ENCODE assay signal across 8 cellular contexts in genomic region chrX:18886344-18887161, GRCh38.
A peak's percentile ranks its signal among the peaks of the same experiment; 100 is the strongest.
DNase-seq lines count a peak whose midpoint lies in the region; ATAC-seq and TF ChIP-seq lines count a peak whose summit lies in the region.

No MANE protein-coding gene starts in this region.

- no peak overlapping the region for H3K4me3 ChIP-seq in SK-N-SH (ENCODE audit: low read depth in 2 of 2, low read length in 1 of 2)
- H3K4me3 ChIP-seq in right cardiac atrium (ENCODE audit: low read length) = peak overlapping the region; percentile 28

- DNase-seq in Daoy (ENCODE audit: low read depth) (peak; percentile 62), HPDE6-E6E7 (ENCODE audit: extremely low spot score) (peak; percentile 47), SK-N-SH (peak; percentile 62), right cardiac atrium (peak; percentile 85 to 90 (median 88)), retina (peak; percentile 74), NCI-H2227 (lab: John Stamatoyannopoulos, UW; ENCODE audit: unreplicated experiment) (no peak)

- H3K79me2 ChIP-seq in SK-N-SH (ENCODE audit: insufficient read depth) = no peaks in the 10 kb centered on the region

- H4K20me1 ChIP-seq in SK-N-SH (ENCODE audit: insufficient read depth) = no peaks in the 10 kb centered on the region

- peak overlapping the region in 1 of 2 experiments; percentile 44; a peak in 1 of 4 replicates for H3K27ac ChIP-seq in SK-N-SH (ENCODE audit: low read depth in 2 of 2, low read length in 1 of 2)
- H3K27ac ChIP-seq in angular gyrus (ENCODE audit: low read depth, low read length) = peak overlapping the region; percentile 88
- peak overlapping the region; percentile 96 for H3K27ac ChIP-seq in right cardiac atrium (ENCODE audit: low read length)

- no peaks in the 10 kb centered on the region for H3K9me2 ChIP-seq in SK-N-SH

- WGBS in SK-N-SH (ENCODE audit: low lambda C conversion rate) = 41% methylated on average over 18 of the region's 26 CpGs
- under 1% methylated on average over 26 of the region's 26 CpGs for WGBS in right cardiac atrium

- H3F3A ChIP-seq in SK-N-SH (replicated peaks; ENCODE audit: insufficient read depth) = no peaks in the 10 kb centered on the region

- no peak for TF ChIP-seq EP300 in SK-N-SH (IDR thresholded peaks at IDR 0.05; ENCODE audit: borderline replicate concordance in 1 of 2, low read depth in 1 of 2, low read length in 1 of 2)

- H3K9ac ChIP-seq in SK-N-SH = no peak overlapping the region

- H3K4me2 ChIP-seq in SK-N-SH = 0 out of 2 replicates have a peak overlapping the region, but pooled peaks have one; percentile 24

- ATAC-seq in GM21381 (IDR thresholded peaks at IDR 0.05; ENCODE audit: unreplicated experiment) (peak; percentile 70), right cardiac atrium (peak; percentile 84 to 89)

- intact Hi-C loops in right cardiac atrium (cut with DNase I) = loop anchor here in 3 of 4 donors (10.0 kb wide), 2 partner anchors 212 to 472 kb away; partner anchors contain the start of gene RS1 (in 2 of the 3)

- H3K36me3 ChIP-seq in SK-N-SH (replicated peaks in 1 of 2; ENCODE audit: control insufficient read depth in 1 of 2, insufficient read depth in 2 of 2, low read length in 1 of 2) = no peaks in the 10 kb centered on the region

- no peak overlapping the region for H2AFZ ChIP-seq in SK-N-SH (ENCODE audit: low read depth)

- H3K9me3 ChIP-seq in SK-N-SH = no peaks in the 10 kb centered on the region
- no peaks in the 10 kb centered on the region for H3K9me3 ChIP-seq in right cardiac atrium (ENCODE audit: control insufficient read depth, low read length)

- TF ChIP-seq RAD21 in SK-N-SH (IDR thresholded peaks at IDR 0.05; ENCODE audit: low read length) = peak; percentile 51

- H3K4me1 ChIP-seq in SK-N-SH (ENCODE audit: control insufficient read depth in 1 of 2, insufficient read depth in 2 of 2, low read depth in 1 of 2, low read length in 1 of 2) (peaks cover 9 to 19% of the 10 kb centered on the region in 2 experiments; a peak in 2 of 4 replicates), right cardiac atrium (ENCODE audit: control insufficient read depth, insufficient read depth, low read length) (peaks cover 3% of the 10 kb centered on the region)

- H3K27me3 ChIP-seq in SK-N-SH (ENCODE audit: insufficient read depth) = no peaks in the 10 kb centered on the region; the same call in 1 of the 2 replicates
- H3K27me3 ChIP-seq in right cardiac atrium (ENCODE audit: control insufficient read depth, insufficient read depth) = no peaks in the 10 kb centered on the region

- POLR2A ChIA-PET in SK-N-SH (lab: Yijun Ruan, JAX) = interaction anchor here (1.0 kb wide), 1 partner anchor 11 kb away, joined by 3 read pairs; no protein-coding TSS in a partner anchor

- peak; percentile 42 for TF ChIP-seq CTCF in SK-N-SH (IDR thresholded peaks at IDR 0.05)

- CTCF ChIA-PET in SK-N-SH (lab: Yijun Ruan, JAX) = interaction anchor here (0.8 to 1.3 kb wide), 2 partner anchors 25 to 478 kb away, joined by 3 read pairs; no protein-coding TSS in a partner anchor

TF ChIP-seq in SK-N-SH, 30 proteins besides CTCF, POLR2A, EP300 and RAD21:
- TF ChIP-seq FOXM1 (IDR thresholded peaks at IDR 0.05; ENCODE audit: low read depth) = no peak
- TF ChIP-seq RFX5 (IDR thresholded peaks at IDR 0.05; ENCODE audit: low read length) = no peak
- TF ChIP-seq NFIC (IDR thresholded peaks at IDR 0.05; ENCODE audit: borderline replicate concordance) = no peak
- no peak for TF ChIP-seq REST (IDR thresholded peaks at IDR 0.05; ENCODE audit: low read depth, low read length)
- peak; percentile 27; the same call in 1 of the 2 replicates for TF ChIP-seq USF1 (IDR thresholded peaks at IDR 0.05; ENCODE audit: borderline replicate concordance, low read depth)
- peak; percentile 25; the same call in 1 of the 2 replicates for TF ChIP-seq SMC3 (IDR thresholded peaks at IDR 0.05; ENCODE audit: low read depth, low read length)
- no peak for TF ChIP-seq TAF1 (IDR thresholded peaks at IDR 0.05; ENCODE audit: borderline replicate concordance, low read depth, low read length)
- TF ChIP-seq FOXJ3 (CRISPR knock-in tag; IDR thresholded peaks at IDR 0.05) = no peak
- no peak for TF ChIP-seq MAX (IDR thresholded peaks at IDR 0.05; ENCODE audit: low read depth)
- TF ChIP-seq RXRA (IDR thresholded peaks at IDR 0.05; ENCODE audit: borderline replicate concordance, low read depth) = no peak
- no peak for TF ChIP-seq USF2 (IDR thresholded peaks at IDR 0.05; ENCODE audit: borderline replicate concordance, low read depth, low read length)
- no peak for TF ChIP-seq IRF3 (IDR thresholded peaks at IDR 0.05; ENCODE audit: low read depth, low read length)
- TF ChIP-seq SIN3A (IDR thresholded peaks at IDR 0.05; ENCODE audit: borderline replicate concordance, low read depth, low read length) = no peak
- no peak for TF ChIP-seq GATA2 (CRISPR knock-in tag; IDR thresholded peaks at IDR 0.05)
- TF ChIP-seq ZBTB33 (IDR thresholded peaks at IDR 0.05; ENCODE audit: borderline replicate concordance, low read depth) = no peak
- TF ChIP-seq YY1 (IDR thresholded peaks at IDR 0.05; ENCODE audit: low read depth) = no peak
- no peak for TF ChIP-seq FOSL2 (IDR thresholded peaks at IDR 0.05; ENCODE audit: borderline replicate concordance, low read depth)
